In the genomic region with DNA sequence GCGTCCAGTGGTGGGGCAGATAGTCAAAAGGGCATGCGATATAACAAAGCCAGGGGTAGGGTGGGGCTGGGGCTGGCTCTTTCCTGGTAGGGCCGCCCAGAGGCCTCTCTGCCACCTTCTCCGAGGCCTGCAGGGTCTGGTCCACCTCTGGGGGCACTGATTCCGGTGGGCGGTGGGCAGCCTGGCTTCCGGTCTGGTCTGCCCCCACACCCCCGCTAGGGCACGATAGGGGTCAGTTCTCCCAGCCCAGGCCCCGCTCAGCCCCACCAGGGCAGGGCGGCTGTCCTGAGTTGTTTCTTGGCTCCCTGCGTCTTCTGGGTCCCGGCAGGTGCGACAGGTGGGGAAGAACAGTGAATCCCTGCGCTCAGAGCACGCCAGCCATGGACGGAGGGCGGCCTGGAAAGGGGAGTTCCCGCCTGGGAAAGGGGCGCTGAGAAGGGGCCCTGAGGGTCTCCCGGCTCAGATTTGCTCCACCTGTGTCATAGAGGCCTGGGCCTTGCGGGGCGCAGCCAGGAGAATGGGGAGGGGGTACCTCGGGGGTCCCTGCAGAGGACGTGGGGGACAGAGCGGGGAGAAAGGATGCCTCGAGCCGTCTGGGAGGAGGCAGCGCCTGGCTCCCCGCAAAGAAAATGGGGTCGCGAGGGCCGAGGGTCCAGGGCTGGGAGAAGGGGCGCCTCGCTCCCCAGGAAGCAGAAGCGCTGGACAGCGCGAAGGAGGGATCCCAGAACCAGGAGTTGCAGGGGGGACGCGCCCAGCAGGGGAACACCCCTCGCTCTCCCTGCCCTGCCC, we compare ENCODE assay signal across 1 cellular context.
TF ChIP-seq lines count a peak whose summit lies in the region.

No MANE protein-coding gene starts in this region.

TF ChIP-seq in endothelial cell of umbilical vein, 7 proteins besides CTCF, POLR2A, EP300 and RAD21:
- TF ChIP-seq JUN (IDR thresholded peaks at IDR 0.05; ENCODE audit: borderline replicate concordance, insufficient read depth, insufficient read length, low read depth) (no peak), EZH2 (IDR thresholded peaks at IDR 0.05; ENCODE audit: borderline replicate concordance, low read depth, low read length, severe bottlenecking) (peak; percentile 28)
TF ChIP-seq in endothelial cell of umbilical vein: peak in this region for 1.
